32 cellular contexts compared by ENCODE assay signal in genomic region chr6:11282245-11282644, GRCh38.
"Had no signal": no experiment of that assay in that cellular context is flagged by ENCODE, and none has a peak within 500 bp of the region (broad histone marks: within the 10 kb centered on the region; RNA-seq: fewer than 3 reads in every experiment).

No MANE protein-coding gene starts in this region.

- H3K27me3 ChIP-seq: ascending aorta, cardiac muscle cell, dorsolateral prefrontal cortex, gastrocnemius medialis, pancreas, stomach, suprapubic skin, tibial artery had no signal

- H3K27ac ChIP-seq: ascending aorta, cardiac muscle cell, coronary artery, dorsolateral prefrontal cortex, gastrocnemius medialis, pancreas, prostate gland, stomach, suprapubic skin, tibial artery had no signal

- FAIRE-seq: keratinocyte, pancreas, urothelium cell line had no signal

- H3K9me3 ChIP-seq: ascending aorta, gastrocnemius medialis, pancreas, prostate gland, stomach had no signal

- DNase-seq: activated CD4-positive, alpha-beta memory T cell treated with anti-CD3 and anti-CD28 coated beads for 36 hours; activated CD4-positive, alpha-beta T cell treated with anti-CD3 and anti-CD28 coated beads, Interleukin-2, amount 10 ng/mL, durations not matched to agents 24 days and 14 days; activated CD4-positive, CD25-positive, alpha-beta regulatory T cell treated with anti-CD3 and anti-CD28 coated beads, Interleukin-2, amount 50 U/mL, for 72 hours; activated CD8-positive, alpha-beta memory T cell treated with anti-CD3 and anti-CD28 coated beads, Interleukin-2, amount 50 U/mL, for 4 hours; activated effector memory CD4-positive, alpha-beta T cell treated with anti-CD3 and anti-CD28 coated beads, Interleukin-2, amount 50 U/mL, for 16 hours; activated naive CD4-positive, alpha-beta T cell treated with anti-CD3 and anti-CD28 coated beads, Interleukin-2, amount 10 ng/mL, durations not matched to agents 7 days and 5 days; activated naive CD8-positive, alpha-beta T cell treated with anti-CD3 and anti-CD28 coated beads, Interleukin-2, amount 10 ng/mL, durations not matched to agents 7 days and 5 days; activated T-cell treated with anti-CD3 and anti-CD28 coated beads, Interleukin-2, amount 50 U/mL, for 1 hour; cerebellar nuclear complex; dorsolateral prefrontal cortex; effector memory CD8-positive, alpha-beta T cell; erythroblast; gastrocnemius medialis; glutamatergic neuron; left cardiac atrium; midbrain; naive thymus-derived CD8-positive, alpha-beta T cell; nucleus accumbens; pancreas; stimulated activated CD4-positive, alpha-beta T cell treated with anti-CD3 and anti-CD28 coated beads, Interleukin-15, amount 100 ng/mL, for 24 hours; stimulated activated CD4-positive, alpha-beta T cell treated with anti-CD3 and anti-CD28 coated beads, Interleukin-2, amount 100 ng/mL, for 24 hours; stimulated activated naive B cell treated with anti-CD40 and anti-IgM and Interleukin-4, amounts not matched to agents 10 μg/mL and 1 μg/mL and 100 μg/mL, for 72 hours; stomach; T-helper 2 cell; tibial artery had no signal

- ATAC-seq: effector memory CD8-positive, alpha-beta T cell; gastrocnemius medialis; left cardiac atrium; naive thymus-derived CD8-positive, alpha-beta T cell; stimulated activated naive B cell treated with anti-CD40 and anti-IgM and Interleukin-4, amounts not matched to agents 10 μg/mL and 1 μg/mL and 100 μg/mL, for 72 hours had no signal

- H3K4me3 ChIP-seq: ascending aorta, cardiac muscle cell, coronary artery, dorsolateral prefrontal cortex, gastrocnemius medialis, pancreas, prostate gland, stomach, suprapubic skin, tibial artery had no signal

- H3K4me1 ChIP-seq: gastrocnemius medialis had no signal

- H3K36me3 ChIP-seq: ascending aorta, cardiac muscle cell, gastrocnemius medialis, pancreas, prostate gland, stomach, suprapubic skin, tibial artery had no signal
